ENCODE assay signal across 1 cellular context in the genomic region with DNA sequence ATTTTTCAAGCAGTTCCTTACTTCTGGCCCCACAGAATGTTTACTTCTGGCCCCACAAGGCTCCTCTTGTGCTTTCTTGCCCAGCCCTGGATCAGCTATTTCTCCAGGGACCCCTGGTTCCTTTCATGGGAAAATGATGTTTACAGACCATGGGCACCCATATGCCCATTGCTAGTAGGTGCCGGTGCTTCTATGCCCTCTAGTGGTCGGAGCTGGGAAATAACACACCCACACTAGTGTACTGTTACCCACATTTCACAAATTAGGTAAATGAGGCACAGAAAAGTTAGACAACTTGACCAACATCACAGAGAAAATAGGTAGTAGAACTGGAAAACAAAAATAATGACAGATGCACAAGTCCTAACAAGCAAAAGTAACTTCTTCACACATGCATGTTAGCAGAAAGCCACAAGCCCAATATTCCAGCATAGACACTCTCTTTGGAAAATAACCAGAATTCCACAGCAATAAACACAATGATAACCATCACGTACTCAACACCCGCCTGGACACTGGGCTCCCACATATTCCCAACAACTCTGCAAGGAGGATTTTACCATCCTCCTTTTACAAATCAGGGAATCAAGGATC.
TF ChIP-seq lines count a peak whose summit lies in the region.

No MANE protein-coding gene starts in this region.

TF ChIP-seq in endothelial cell of umbilical vein, 7 proteins besides CTCF, POLR2A, EP300 and RAD21:
- TF ChIP-seq EZH2 (IDR thresholded peaks at IDR 0.05; ENCODE audit: borderline replicate concordance, low read depth, low read length, severe bottlenecking) (no peak), GATA2 (IDR thresholded peaks at IDR 0.05; ENCODE audit: insufficient read depth, insufficient read length, low read depth, low read length) (no peak), FOS (IDR thresholded peaks at IDR 0.05; ENCODE audit: borderline replicate concordance, insufficient read depth, low read length) (no peak), JUN (IDR thresholded peaks at IDR 0.05; ENCODE audit: borderline replicate concordance, insufficient read depth, insufficient read length, low read depth) (no peak)
- TF ChIP-seq, protein P1, sequence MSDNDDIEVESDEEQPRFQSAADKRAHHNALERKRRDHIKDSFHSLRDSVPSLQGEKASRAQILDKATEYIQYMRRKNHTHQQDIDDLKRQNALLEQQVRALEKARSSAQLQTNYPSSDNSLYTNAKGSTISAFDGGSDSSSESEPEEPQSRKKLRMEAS (IDR thresholded peaks at IDR 0.05; ENCODE audit: insufficient read depth, insufficient read length) = no peak
